Comparison of ENCODE assay signal across 1 cellular context in genomic region chr5:173283318-173284288, GRCh38.
TF ChIP-seq lines count a peak whose summit lies in the region.

No MANE protein-coding gene starts in this region.

TF ChIP-seq in HEK293, 187 proteins besides CTCF, POLR2A, EP300 and RAD21 (continued from another document):
- peak; percentile 91 for TF ChIP-seq BCL6B (tag by site-specific recombination; IDR thresholded peaks at IDR 0.05)
- no peak for TF ChIP-seq REPIN1 (tag by site-specific recombination; IDR thresholded peaks at IDR 0.05; ENCODE audit: low read depth)
- peak; percentile 96 for TF ChIP-seq ZNF660 (tag by site-specific recombination; IDR thresholded peaks at IDR 0.05)
- TF ChIP-seq BCL11A (tag by site-specific recombination; IDR thresholded peaks at IDR 0.05; ENCODE audit: low read depth): no peak
- TF ChIP-seq ZNF366 (tag by site-specific recombination; conservative IDR thresholded peaks at IDR 0.05): peak; percentile 63
- TF ChIP-seq ZNF19 (tag by site-specific recombination; IDR thresholded peaks at IDR 0.05; ENCODE audit: low read depth): no peak
- no peak for TF ChIP-seq ZNF174 (tag by site-specific recombination; IDR thresholded peaks at IDR 0.05)
- peak; percentile 80; the same call in 1 of the 2 replicates for TF ChIP-seq HOXC10 (CRISPR knock-in tag; IDR thresholded peaks at IDR 0.05)
- no peak for TF ChIP-seq PRDM6 (tag by site-specific recombination; IDR thresholded peaks at IDR 0.05)
- TF ChIP-seq ELK4 (IDR thresholded peaks at IDR 0.05; ENCODE audit: borderline replicate concordance, low read depth, low read length): no peak
- no peak for TF ChIP-seq GLI4 (tag by site-specific recombination; IDR thresholded peaks at IDR 0.05)
- peak; percentile 44; the same call in 1 of the 2 replicates for TF ChIP-seq ZBTB6 (tag by site-specific recombination; IDR thresholded peaks at IDR 0.05)
- no peak for TF ChIP-seq ZNF146 (tag by site-specific recombination; IDR thresholded peaks at IDR 0.05)
- TF ChIP-seq ZSCAN4 (tag by site-specific recombination; IDR thresholded peaks at IDR 0.05): no peak
- peak; percentile 83 for TF ChIP-seq EGR2 (tag by site-specific recombination; IDR thresholded peaks at IDR 0.05; ENCODE audit: low read depth)
- TF ChIP-seq KLF16 (tag by site-specific recombination; IDR thresholded peaks at IDR 0.05): no peak
- TF ChIP-seq ZBTB20 (tag by site-specific recombination; IDR thresholded peaks at IDR 0.05): peak; percentile 62; the same call in 1 of the 2 replicates
- TF ChIP-seq ZSCAN23 (tag by site-specific recombination; IDR thresholded peaks at IDR 0.05): no peak
- TF ChIP-seq ZFP69B (tag by site-specific recombination; IDR thresholded peaks at IDR 0.05): peak; percentile 68
- no peak for TF ChIP-seq HOXD13 (CRISPR knock-in tag; IDR thresholded peaks at IDR 0.05; ENCODE audit: borderline replicate concordance)
- peak; percentile 70; the same call in 1 of the 2 replicates for TF ChIP-seq KLF8 (tag by site-specific recombination; IDR thresholded peaks at IDR 0.05)
- 0 out of 2 replicates have a peak, but pooled peaks have one; percentile 28 for TF ChIP-seq ZNF518A (tag by site-specific recombination; conservative IDR thresholded peaks at IDR 0.05; ENCODE audit: low read depth)
- peak; percentile 90 for TF ChIP-seq ZNF398 (tag by site-specific recombination; IDR thresholded peaks at IDR 0.05)
- peak; percentile 89 for TF ChIP-seq ZFP3 (tag by site-specific recombination; IDR thresholded peaks at IDR 0.05; ENCODE audit: low read depth)
- TF ChIP-seq ZNF677 (tag by site-specific recombination; IDR thresholded peaks at IDR 0.05): no peak
- TF ChIP-seq ZNF621 (tag by site-specific recombination; IDR thresholded peaks at IDR 0.05): no peak
- no peak for TF ChIP-seq ZNF221 (tag by site-specific recombination; IDR thresholded peaks at IDR 0.05; ENCODE audit: borderline replicate concordance)
- peak; percentile 83; the same call in 1 of the 2 replicates for TF ChIP-seq PBX3 (CRISPR knock-in tag; IDR thresholded peaks at IDR 0.05)
- TF ChIP-seq ZNF24 (tag by site-specific recombination; IDR thresholded peaks at IDR 0.05): peak; percentile 75; the same call in 1 of the 2 replicates
- TF ChIP-seq ZNF561 (tag by site-specific recombination; IDR thresholded peaks at IDR 0.05; ENCODE audit: borderline replicate concordance): peak; percentile 95
- no peak for TF ChIP-seq ZNF664 (tag by site-specific recombination; IDR thresholded peaks at IDR 0.05)
- peak; percentile 90 for TF ChIP-seq ZEB2 (tag by site-specific recombination; IDR thresholded peaks at IDR 0.05)
- no peak for TF ChIP-seq PRDM4 (tag by site-specific recombination; IDR thresholded peaks at IDR 0.05)
TF ChIP-seq in HEK293: peak in this region for 58.
